Comparison of ENCODE assay signal across 8 cellular contexts in the genomic region with DNA sequence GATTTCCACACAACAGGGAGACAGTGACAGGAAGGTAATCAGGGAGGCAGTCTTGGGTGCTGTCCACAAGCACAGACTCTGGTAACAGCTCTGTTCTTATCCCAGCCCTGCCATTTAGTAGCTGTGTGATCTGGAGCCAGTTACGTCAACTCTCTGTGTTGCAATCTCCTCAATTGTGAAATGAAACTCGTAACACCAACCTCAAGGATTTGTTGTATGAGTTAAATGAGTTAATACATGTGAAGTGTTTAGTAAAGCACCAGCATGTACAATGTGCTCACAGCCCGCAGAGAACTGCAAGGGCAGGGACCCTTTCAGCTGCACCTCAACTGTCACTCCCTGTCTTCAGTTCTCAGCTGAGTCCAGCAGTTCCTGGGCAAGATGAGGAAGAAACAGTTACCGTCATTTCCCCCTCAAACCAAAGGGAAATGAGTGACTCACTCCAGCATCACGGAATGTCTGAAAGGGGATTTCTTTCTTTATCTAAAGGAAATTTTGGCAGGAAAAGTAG. TPM values are rescaled to one million over a fixed set of nuclear protein-coding genes. Genes with fewer than 3 reads are reported as not detected.
DNase-seq lines count a peak whose midpoint lies in the region; ATAC-seq and TF ChIP-seq lines count a peak whose summit lies in the region.

No MANE protein-coding gene starts in this region.

- no peaks in the 10 kb centered on the region for H3K9me3 ChIP-seq in mucosa of descending colon

- CTCF ChIA-PET in HEK293T (lab: Yijun Ruan, JAX), result no interaction called here

- POLR2A ChIA-PET in HEK293T (lab: Yijun Ruan, JAX), result no interaction called here

- ATAC-seq in mucosa of descending colon (peak; percentile 55), HG02938 (IDR thresholded peaks at IDR 0.05; ENCODE audit: unreplicated experiment) (no peak), GM18861 (IDR thresholded peaks at IDR 0.05; ENCODE audit: unreplicated experiment) (no peak)

- DNase-seq in AG10803 (ENCODE audit: low read depth) (peak; percentile 93), Kasumi-1 (lab: John Stamatoyannopoulos, UW) (peak; percentile 96 to 97), cardiac fibroblast (ENCODE audit: low read depth in 2 of 2) (peak; percentile 98 to 99), mucosa of descending colon (peak in 1 of 3 donors; percentile 21), NCI-H510A (lab: John Stamatoyannopoulos, UW) (no peak), HEK293T (ENCODE audit: extremely low spot score) (no peak)

- H3K4me1 ChIP-seq in mucosa of descending colon (ENCODE audit: low read depth), result no peaks in the 10 kb centered on the region

- intact Hi-C loops in mucosa of descending colon (cut with DNase I, micrococcal nuclease), result no loop called here

- H3K36me3 ChIP-seq in mucosa of descending colon (ENCODE audit: low read depth), result no peaks in the 10 kb centered on the region

- peak overlapping the region; percentile 50 for H3K4me3 ChIP-seq in AG10803 (ENCODE audit: low read length)
- peak overlapping the region; percentile 9 to 46 for H3K4me3 ChIP-seq in cardiac fibroblast (replicated peaks in 1 of 2; ENCODE audit: low read depth in 2 of 2, low read length in 2 of 2)
- no peak overlapping the region for H3K4me3 ChIP-seq in mucosa of descending colon

- TF ChIP-seq CTCF in AG10803 (conservative IDR thresholded peaks at IDR 0.05; ENCODE audit: low read length), result no peak
- no peak for TF ChIP-seq CTCF in cardiac fibroblast (IDR thresholded peaks at IDR 0.05; ENCODE audit: low read depth, low read length)
- no peak for TF ChIP-seq CTCF in mucosa of descending colon (IDR thresholded peaks at IDR 0.05)

TF ChIP-seq in HEK293T, 16 proteins besides CTCF, POLR2A, EP300 and RAD21:
- TF ChIP-seq LEF1 (IDR thresholded peaks at IDR 0.05; ENCODE audit: borderline replicate concordance) (no peak), ARNT (IDR thresholded peaks at IDR 0.05) (no peak), CTBP1 (IDR thresholded peaks at IDR 0.05; ENCODE audit: borderline replicate concordance) (no peak), FOXK2 (IDR thresholded peaks at IDR 0.05) (no peak), TARDBP (IDR thresholded peaks at IDR 0.05) (no peak), FOXA1 (IDR thresholded peaks at IDR 0.05) (no peak), SUZ12 (IDR thresholded peaks at IDR 0.05) (no peak), SP1 (IDR thresholded peaks at IDR 0.05) (no peak), FOXM1 (IDR thresholded peaks at IDR 0.05; ENCODE audit: borderline replicate concordance) (no peak)
- TF ChIP-seq, protein P1, sequence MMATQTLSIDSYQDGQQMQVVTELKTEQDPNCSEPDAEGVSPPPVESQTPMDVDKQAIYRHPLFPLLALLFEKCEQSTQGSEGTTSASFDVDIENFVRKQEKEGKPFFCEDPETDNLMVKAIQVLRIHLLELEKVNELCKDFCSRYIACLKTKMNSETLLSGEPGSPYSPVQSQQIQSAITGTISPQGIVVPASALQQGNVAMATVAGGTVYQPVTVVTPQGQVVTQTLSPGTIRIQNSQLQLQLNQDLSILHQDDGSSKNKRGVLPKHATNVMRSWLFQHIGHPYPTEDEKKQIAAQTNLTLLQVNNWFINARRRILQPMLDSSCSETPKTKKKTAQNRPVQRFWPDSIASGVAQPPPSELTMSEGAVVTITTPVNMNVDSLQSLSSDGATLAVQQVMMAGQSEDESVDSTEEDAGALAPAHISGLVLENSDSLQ (IDR thresholded peaks at IDR 0.05), result no peak

RNA-seq across cellular contexts. Expression of a gene that starts 39.8 kb away (rescaled TPM):
- total RNA-seq in mucosa of descending colon, result 1 to 10 TPM; 1.9 to 4.0 (median 2.7) TPM

Comparison
In these comparisons a context has a peak if more than half of its experiments do, and no peak if none do; other contexts are left out.
1. DNase-seq: peak in AG10803 (single experiment), Kasumi-1 (2 of 2) and cardiac fibroblast (2 of 2); none in NCI-H510A (single experiment) and HEK293T (single experiment).